Comparison of ENCODE assay signal across 8 cellular contexts in the genomic region with DNA sequence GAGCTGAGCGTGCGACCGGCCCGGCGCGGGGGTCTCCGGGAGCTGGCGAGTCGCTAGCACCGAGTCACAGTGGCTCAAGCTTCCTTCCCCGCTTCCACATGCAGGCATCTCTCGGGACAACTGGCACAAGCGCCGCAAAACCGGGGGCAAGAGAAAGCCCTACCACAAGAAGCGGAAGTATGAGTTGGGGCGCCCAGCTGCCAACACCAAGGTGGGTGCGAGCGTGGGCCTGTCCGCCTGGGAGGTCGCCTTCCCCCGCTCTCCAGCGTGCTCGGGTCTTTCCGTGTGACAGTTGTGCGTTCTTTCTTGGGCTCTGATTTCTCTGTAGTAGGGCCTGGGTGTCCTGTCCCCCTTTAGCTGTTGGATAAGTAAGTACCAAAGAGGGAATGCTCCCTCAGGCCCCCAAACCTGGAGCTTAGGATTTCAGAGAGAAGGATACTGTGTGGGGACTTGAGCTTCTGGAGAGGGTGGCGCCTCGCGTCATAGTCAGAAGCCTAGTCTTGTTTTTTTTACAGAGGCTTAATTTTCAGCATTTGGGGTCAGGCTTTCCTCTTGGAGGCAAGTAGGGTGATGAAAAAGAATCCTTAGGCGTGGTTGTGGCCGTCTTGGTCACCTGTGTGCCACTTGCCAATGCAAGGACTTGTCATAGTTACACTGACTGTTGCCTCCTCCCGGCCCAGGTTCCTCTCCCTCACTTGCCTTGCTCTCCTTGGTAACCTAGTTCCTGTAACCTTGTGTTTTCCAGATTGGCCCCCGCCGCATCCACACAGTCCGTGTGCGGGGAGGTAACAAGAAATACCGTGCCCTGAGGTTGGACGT. TPM values are rescaled to one million over a fixed set of nuclear protein-coding genes. Genes with fewer than 3 reads are reported as not detected.
A peak's percentile ranks its signal among the peaks of the same experiment; 100 is the strongest.
DNase-seq lines count a peak whose midpoint lies in the region; ATAC-seq and TF ChIP-seq lines count a peak whose summit lies in the region.

No MANE protein-coding gene starts in this region.

- H3K27me3 Mint-ChIP-seq in activated T-helper 1 cell treated with anti-CD3 and anti-CD28 coated beads, Interleukin-12 subunit alpha, Interleukin-12 subunit beta, Interleukin-2, Interleukin-4 antibody, amounts not matched to agents 30 ng/mL and 10 ng/mL and 1 ng/mL, durations not matched to agents 14 hours and 24 hours and 36 hours (ENCODE audit: insufficient read depth), result no peaks in the 10 kb centered on the region
- no peaks in the 10 kb centered on the region for H3K27me3 Mint-ChIP-seq in glutamatergic neuron (ENCODE audit: unreplicated experiment)

- DNase-seq in A172 (ENCODE audit: low spot score), result peak; percentile 20
- no peak for DNase-seq in activated T-helper 1 cell treated with anti-CD3 and anti-CD28 coated beads, Interleukin-12 subunit alpha, Interleukin-12 subunit beta, Interleukin-2, Interleukin-4 antibody, amounts not matched to agents 30 ng/mL and 10 ng/mL and 1 ng/mL, durations not matched to agents 14 hours and 24 hours and 36 hours (ENCODE audit: low spot score)
- no peak for DNase-seq in glutamatergic neuron
- no peak for DNase-seq in retinal pigment epithelial cell (ENCODE audit: low read depth)
- no peak for DNase-seq in cerebellar nuclear complex (lab: John Stamatoyannopoulos, UW)
- no peak for DNase-seq in NCI-H226

- no peaks in the 10 kb centered on the region for H3K9me3 Mint-ChIP-seq in activated T-helper 1 cell treated with anti-CD3 and anti-CD28 coated beads, Interleukin-12 subunit alpha, Interleukin-12 subunit beta, Interleukin-2, Interleukin-4 antibody, amounts not matched to agents 30 ng/mL and 10 ng/mL and 1 ng/mL, durations not matched to agents 14 hours and 24 hours and 36 hours
- H3K9me3 Mint-ChIP-seq in glutamatergic neuron (ENCODE audit: unreplicated experiment), result peaks cover 2% of the 10 kb centered on the region

- peak overlapping the region; percentile 93 for H3K4me3 ChIP-seq in retinal pigment epithelial cell (ENCODE audit: low read length)

- peaks cover 49% of the 10 kb centered on the region for H3K36me3 ChIP-seq in KOPT-K1 (ENCODE audit: insufficient read depth, low read length)

- H3K9me3 ChIP-seq in KOPT-K1 (ENCODE audit: insufficient read depth, low read length, poor library complexity, severe bottlenecking), result no peaks in the 10 kb centered on the region

- peak overlapping the region; percentile 88 for H3K4me3 Mint-ChIP-seq in activated T-helper 1 cell treated with anti-CD3 and anti-CD28 coated beads, Interleukin-12 subunit alpha, Interleukin-12 subunit beta, Interleukin-2, Interleukin-4 antibody, amounts not matched to agents 30 ng/mL and 10 ng/mL and 1 ng/mL, durations not matched to agents 14 hours and 24 hours and 36 hours
- peak overlapping the region; percentile 94 for H3K4me3 Mint-ChIP-seq in glutamatergic neuron (ENCODE audit: unreplicated experiment)

- H3K27ac Mint-ChIP-seq in activated T-helper 1 cell treated with anti-CD3 and anti-CD28 coated beads, Interleukin-12 subunit alpha, Interleukin-12 subunit beta, Interleukin-2, Interleukin-4 antibody, amounts not matched to agents 30 ng/mL and 10 ng/mL and 1 ng/mL, durations not matched to agents 14 hours and 24 hours and 36 hours, result peak overlapping the region; percentile 91
- H3K27ac Mint-ChIP-seq in glutamatergic neuron (ENCODE audit: unreplicated experiment), result peak overlapping the region; percentile 84

- H3K4me1 Mint-ChIP-seq in activated T-helper 1 cell treated with anti-CD3 and anti-CD28 coated beads, Interleukin-12 subunit alpha, Interleukin-12 subunit beta, Interleukin-2, Interleukin-4 antibody, amounts not matched to agents 30 ng/mL and 10 ng/mL and 1 ng/mL, durations not matched to agents 14 hours and 24 hours and 36 hours (ENCODE audit: low read depth), result peaks cover 27% of the 10 kb centered on the region
- peaks cover 14% of the 10 kb centered on the region for H3K4me1 Mint-ChIP-seq in glutamatergic neuron (ENCODE audit: low read depth, unreplicated experiment)

- intact Hi-C loops in activated T-helper 1 cell treated with anti-CD3 and anti-CD28 coated beads, Interleukin-12 subunit alpha, Interleukin-12 subunit beta, Interleukin-2, Interleukin-4 antibody, amounts not matched to agents 30 ng/mL and 10 ng/mL and 1 ng/mL, durations not matched to agents 14 hours and 24 hours and 36 hours (cut with micrococcal nuclease), result loop anchor here (1.0 to 5.0 kb wide), 9 partner anchors 10 to 911 kb away; a partner anchor contains a TSS

- ATAC-seq in GM19324 (IDR thresholded peaks at IDR 0.05; ENCODE audit: low FRiP score, unreplicated experiment), result peak; percentile 18

- TF ChIP-seq CTCF in glutamatergic neuron (IDR thresholded peaks at IDR 0.05; ENCODE audit: partially characterized antibody, unreplicated experiment) (no peak), retinal pigment epithelial cell (conservative IDR thresholded peaks at IDR 0.05; ENCODE audit: low read depth, low read length) (no peak)

- H3K27ac ChIP-seq in KOPT-K1 (ENCODE audit: low read depth, low read length, poor library complexity, severe bottlenecking), result peak overlapping the region; percentile 76

- H3K36me3 Mint-ChIP-seq in activated T-helper 1 cell treated with anti-CD3 and anti-CD28 coated beads, Interleukin-12 subunit alpha, Interleukin-12 subunit beta, Interleukin-2, Interleukin-4 antibody, amounts not matched to agents 30 ng/mL and 10 ng/mL and 1 ng/mL, durations not matched to agents 14 hours and 24 hours and 36 hours (ENCODE audit: low read depth), result peaks cover 52% of the 10 kb centered on the region
- H3K36me3 Mint-ChIP-seq in glutamatergic neuron (ENCODE audit: unreplicated experiment), result no peaks in the 10 kb centered on the region

RNA-seq across cellular contexts. Expression of a gene that starts 0.8 kb away (rescaled TPM):
- total RNA-seq in A172 (2014; rRNA removed; shearing (Covaris generic)), result 1,717 and 1,928 TPM in 2 replicates
- total RNA-seq in activated T-helper 1 cell treated with anti-CD3 and anti-CD28 coated beads, Interleukin-12 subunit alpha, Interleukin-12 subunit beta, Interleukin-2, Interleukin-4 antibody, amounts not matched to agents 30 ng/mL and 10 ng/mL and 1 ng/mL, durations not matched to agents 14 hours and 24 hours and 36 hours, result 2,172 and 2,226 TPM in 2 replicates
- 988 TPM for total RNA-seq in glutamatergic neuron (ENCODE audit: unreplicated experiment)

RNA-seq across cellular contexts. Expression of a gene that starts 11.8 kb away (rescaled TPM):
- 0.05 TPM in 1 of 2 replicates, not detected in the other for total RNA-seq in A172 (2014; rRNA removed; shearing (Covaris generic))
- 0.47 and 0.54 TPM in 2 replicates for total RNA-seq in activated T-helper 1 cell treated with anti-CD3 and anti-CD28 coated beads, Interleukin-12 subunit alpha, Interleukin-12 subunit beta, Interleukin-2, Interleukin-4 antibody, amounts not matched to agents 30 ng/mL and 10 ng/mL and 1 ng/mL, durations not matched to agents 14 hours and 24 hours and 36 hours
- 0.88 TPM for total RNA-seq in glutamatergic neuron (ENCODE audit: unreplicated experiment)

RNA-seq across cellular contexts. Expression of a gene that starts 24.0 kb away (rescaled TPM):
- 11.3 and 15.9 TPM in 2 replicates for total RNA-seq in A172 (2014; rRNA removed; shearing (Covaris generic))
- 208 and 211 TPM in 2 replicates for total RNA-seq in activated T-helper 1 cell treated with anti-CD3 and anti-CD28 coated beads, Interleukin-12 subunit alpha, Interleukin-12 subunit beta, Interleukin-2, Interleukin-4 antibody, amounts not matched to agents 30 ng/mL and 10 ng/mL and 1 ng/mL, durations not matched to agents 14 hours and 24 hours and 36 hours
- total RNA-seq in glutamatergic neuron (ENCODE audit: unreplicated experiment), result 89.3 TPM

RNA-seq across cellular contexts. Expression of a gene that starts 31.0 kb away (rescaled TPM):
- total RNA-seq in A172 (2014; rRNA removed; shearing (Covaris generic)), result 6.3 TPM in 1 of 2 replicates, not detected in the other
- 0.44 TPM in 1 of 2 replicates, not detected in the other for total RNA-seq in activated T-helper 1 cell treated with anti-CD3 and anti-CD28 coated beads, Interleukin-12 subunit alpha, Interleukin-12 subunit beta, Interleukin-2, Interleukin-4 antibody, amounts not matched to agents 30 ng/mL and 10 ng/mL and 1 ng/mL, durations not matched to agents 14 hours and 24 hours and 36 hours
- not detected for total RNA-seq in glutamatergic neuron (ENCODE audit: unreplicated experiment)

RNA-seq across cellular contexts. Expression of a gene that starts 32.2 kb away (rescaled TPM):
- total RNA-seq in A172 (2014; rRNA removed; shearing (Covaris generic)), result 4.8 and 9.4 TPM in 2 replicates
- total RNA-seq in activated T-helper 1 cell treated with anti-CD3 and anti-CD28 coated beads, Interleukin-12 subunit alpha, Interleukin-12 subunit beta, Interleukin-2, Interleukin-4 antibody, amounts not matched to agents 30 ng/mL and 10 ng/mL and 1 ng/mL, durations not matched to agents 14 hours and 24 hours and 36 hours, result 22.6 and 24.1 TPM in 2 replicates
- 5.9 TPM for total RNA-seq in glutamatergic neuron (ENCODE audit: unreplicated experiment)
